Comparison of ENCODE assay signal across 27 cellular contexts in genomic region chr13:71645467-71645866, GRCh38.
"Had no signal": no experiment of that assay in that cellular context is flagged by ENCODE, and none has a peak within 500 bp of the region (broad histone marks: within the 10 kb centered on the region; RNA-seq: fewer than 3 reads in every experiment).

No MANE protein-coding gene starts in this region.

- H3K9me3 Mint-ChIP-seq: activated CD4-positive, alpha-beta T cell treated with anti-CD3 and anti-CD28 coated beads, Interleukin-2, amount 10 ng/mL, durations not matched to agents 7 days and 5 days; activated naive CD4-positive, alpha-beta T cell treated with anti-CD3 and anti-CD28 coated beads for 36 hours; activated T-helper 1 cell treated with anti-CD3 and anti-CD28 coated beads, Interleukin-12 subunit alpha, Interleukin-12 subunit beta, Interleukin-2, Interleukin-4 antibody, amounts not matched to agents 30 ng/mL and 10 ng/mL and 1 ng/mL, durations not matched to agents 14 hours and 24 hours and 36 hours; T-helper 1 cell treated with Interleukin-12 subunit alpha and Interleukin-12 subunit beta and Interleukin-4 antibody, amounts not matched to agents 30 μg/mL and 1 μg/mL, for 36 hours; T-helper 2 cell treated with Interferon-gamma antibody and Interleukin-4, amounts not matched to agents 5 μg/mL and 100 μg/mL, for 36 hours had no signal

- ATAC-seq: activated CD8-positive, alpha-beta T cell treated with anti-CD3 and anti-CD28 coated beads, Interleukin-2, amount 10 ng/mL, durations not matched to agents 7 days and 5 days; activated naive CD4-positive, alpha-beta T cell treated with anti-CD3 and anti-CD28 coated beads, Interleukin-2, amount 50 U/mL, for 72 hours; K562 had no signal

- H3K4me1 Mint-ChIP-seq: activated CD4-positive, alpha-beta T cell treated with anti-CD3 and anti-CD28 coated beads, Interleukin-2, amount 10 ng/mL, durations not matched to agents 7 days and 5 days had no signal

- H3K36me3 Mint-ChIP-seq: activated naive CD4-positive, alpha-beta T cell treated with anti-CD3 and anti-CD28 coated beads, Interleukin-2, amount 50 U/mL, for 72 hours had no signal

- DNase-seq: activated CD4-positive, alpha-beta T cell treated with anti-CD3 and anti-CD28 coated beads, Interleukin-2, amount 10 ng/mL, durations not matched to agents 7 days and 5 days; activated CD4-positive, alpha-beta T cell treated with anti-CD3 and anti-CD28 coated beads, Interleukin-2, amount 50 U/mL, for 48 hours; activated CD8-positive, alpha-beta T cell treated with anti-CD3 and anti-CD28 coated beads, Interleukin-2, amount 10 ng/mL, durations not matched to agents 7 days and 5 days; activated gamma-delta T cell treated with Interleukin-2 at 50 U/mL for 16 hours; activated naive CD4-positive, alpha-beta T cell treated with anti-CD3 and anti-CD28 coated beads for 36 hours; activated T-cell treated with anti-CD3 and anti-CD28 coated beads, Interleukin-2, amount 50 U/mL, for 24 hours; adrenal gland; anterior cingulate cortex; brain microvascular endothelial cell; central memory CD4-positive, alpha-beta T cell; NCI-H1092 treated with DMSO at 0.1 percent for 48 hours; NCI-H1417 treated with DMSO at 0.1 percent for 48 hours; NCI-H187 treated with DMSO at 0.1 percent for 48 hours; NCI-H2081; NCI-H226; NCI-H446 treated with DMSO at 0.1 percent for 48 hours; NCI-H524 treated with DMSO at 0.1 percent for 48 hours; Peyer's patch; RPMI8226; SHP77 treated with DMSO at 0.1 percent for 48 hours; SK-N-SH had no signal

- H3K27ac Mint-ChIP-seq: activated CD4-positive, alpha-beta T cell treated with anti-CD3 and anti-CD28 coated beads, Interleukin-2, amount 10 ng/mL, durations not matched to agents 7 days and 5 days; activated CD8-positive, alpha-beta T cell treated with anti-CD3 and anti-CD28 coated beads, Interleukin-2, amount 10 ng/mL, durations not matched to agents 7 days and 5 days; activated naive CD4-positive, alpha-beta T cell treated with anti-CD3 and anti-CD28 coated beads for 36 hours; activated naive CD4-positive, alpha-beta T cell treated with anti-CD3 and anti-CD28 coated beads, Interleukin-2, amount 50 U/mL, for 72 hours; activated T-cell treated with anti-CD3 and anti-CD28 coated beads, Interleukin-2, amount 50 U/mL, for 24 hours; activated T-helper 1 cell treated with anti-CD3 and anti-CD28 coated beads, Interleukin-12 subunit alpha, Interleukin-12 subunit beta, Interleukin-2, Interleukin-4 antibody, amounts not matched to agents 30 ng/mL and 10 ng/mL and 1 ng/mL, durations not matched to agents 14 hours and 24 hours and 36 hours; T-helper 1 cell treated with Interleukin-12 subunit alpha and Interleukin-12 subunit beta and Interleukin-4 antibody, amounts not matched to agents 30 μg/mL and 1 μg/mL, for 36 hours; T-helper 2 cell treated with Interferon-gamma antibody and Interleukin-4, amounts not matched to agents 5 μg/mL and 100 μg/mL, for 36 hours had no signal

- H3K4me3 Mint-ChIP-seq: activated CD4-positive, alpha-beta T cell treated with anti-CD3 and anti-CD28 coated beads, Interleukin-2, amount 10 ng/mL, durations not matched to agents 7 days and 5 days; activated CD8-positive, alpha-beta T cell treated with anti-CD3 and anti-CD28 coated beads, Interleukin-2, amount 10 ng/mL, durations not matched to agents 7 days and 5 days; activated naive CD4-positive, alpha-beta T cell treated with anti-CD3 and anti-CD28 coated beads for 36 hours; activated T-cell treated with anti-CD3 and anti-CD28 coated beads, Interleukin-2, amount 50 U/mL, for 24 hours; activated T-helper 1 cell treated with anti-CD3 and anti-CD28 coated beads, Interleukin-12 subunit alpha, Interleukin-12 subunit beta, Interleukin-2, Interleukin-4 antibody, amounts not matched to agents 30 ng/mL and 10 ng/mL and 1 ng/mL, durations not matched to agents 14 hours and 24 hours and 36 hours; T-helper 1 cell treated with Interleukin-12 subunit alpha and Interleukin-12 subunit beta and Interleukin-4 antibody, amounts not matched to agents 30 μg/mL and 1 μg/mL, for 36 hours; T-helper 2 cell treated with Interferon-gamma antibody and Interleukin-4, amounts not matched to agents 5 μg/mL and 100 μg/mL, for 36 hours had no signal

- H3K27me3 Mint-ChIP-seq: activated CD4-positive, alpha-beta T cell treated with anti-CD3 and anti-CD28 coated beads, Interleukin-2, amount 10 ng/mL, durations not matched to agents 7 days and 5 days; activated T-cell treated with anti-CD3 and anti-CD28 coated beads, Interleukin-2, amount 50 U/mL, for 24 hours had no signal

- FAIRE-seq: K562, TTC549 had no signal
